Comparison of ENCODE assay signal across 8 cellular contexts in genomic region chr11:46700251-46701077, GRCh38. TPM values are rescaled to one million over a fixed set of nuclear protein-coding genes. Genes with fewer than 3 reads are reported as not detected.
DNase-seq lines count a peak whose midpoint lies in the region; ATAC-seq and TF ChIP-seq lines count a peak whose summit lies in the region.

ARHGAP1 (minus strand) TSS chr11:46700619; CDS start chr11:46696107, 4,512 bp downstream.
ZNF408 (plus strand) TSS chr11:46701031; CDS start chr11:46701048, 17 bp downstream.

- TF ChIP-seq CTCF in AG10803 (conservative IDR thresholded peaks at IDR 0.05; ENCODE audit: low read length), result no peak

- peak; percentile 93 for ATAC-seq in GM19043 (IDR thresholded peaks at IDR 0.05; ENCODE audit: low read depth, unreplicated experiment)
- peak; percentile 91 for ATAC-seq in HG03378 (IDR thresholded peaks at IDR 0.05; ENCODE audit: unreplicated experiment)

- DNase-seq in AG10803 (ENCODE audit: low read depth) (peak; percentile 99), NCI-H460 (ENCODE audit: extremely low read depth, low read depth) (peak; percentile 97), cerebellar nuclear complex (lab: John Stamatoyannopoulos, UW) (peak; percentile 68 to 90), islet precursor cell (peak; percentile 99)
- peak; percentile 99 for DNase-seq in activated CD4-positive, CD25-positive, alpha-beta regulatory T cell treated with anti-CD3 and anti-CD28 coated beads, Interleukin-2, amount 50 U/mL, for 72 hours
- DNase-seq in stimulated activated CD4-positive, alpha-beta T cell treated with anti-CD3 and anti-CD28 coated beads, Interleukin-12 subunit alpha, Interleukin-12 subunit beta, amount 100 ng/mL, for 48 hours (ENCODE audit: low read depth in 2 of 3, low spot score in 1 of 3), result peak; percentile 98 to 100 (median 100)

- H3K4me3 ChIP-seq in AG10803 (ENCODE audit: low read length), result peak within 1 kb of the TSS; percentile 99

RNA-seq across cellular contexts. Expression of gene ARHGAP1, which starts in this region (rescaled TPM):
- total RNA-seq in NCI-H460 (2014; rRNA removed; shearing (Covaris generic)), result 7.9 and 8.6 TPM in 2 replicates
- polyA plus RNA-seq in NCI-H460 (2014; cell fraction: nucleus; rRNA removed), result 6.7 and 10.2 TPM in 2 replicates

RNA-seq across cellular contexts. Expression of gene ZNF408, which starts in this region (rescaled TPM):
- total RNA-seq in NCI-H460 (2014; rRNA removed; shearing (Covaris generic)), result 5.9 TPM in 2 replicates
- polyA plus RNA-seq in NCI-H460 (2014; cell fraction: nucleus; rRNA removed), result 6.4 and 14.3 TPM in 2 replicates

Comparison
In these comparisons a context has a peak if more than half of its experiments do, and no peak if none do; other contexts are left out.
1. Peak in every context shown above with its lines: DNase-seq, ATAC-seq and H3K4me3 ChIP-seq.